In the genomic region with DNA sequence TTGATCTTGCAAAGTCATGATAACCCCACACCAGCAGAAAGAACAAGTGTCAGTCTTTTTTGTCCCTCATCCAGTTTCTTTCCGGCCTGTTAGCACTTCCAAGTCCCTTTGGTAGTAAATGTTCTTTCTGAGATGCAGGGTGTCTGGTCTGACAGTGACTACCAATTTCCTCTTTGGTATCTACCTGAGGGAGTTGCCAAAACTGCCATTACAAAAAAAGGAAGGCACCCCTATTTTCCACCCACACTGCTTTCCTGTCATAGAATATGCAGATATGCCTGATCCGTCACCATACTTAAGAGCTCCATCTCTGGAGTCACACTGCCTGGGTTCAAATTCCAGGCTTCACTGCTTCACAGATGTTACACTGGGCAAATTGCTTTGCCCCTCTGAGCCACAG, we compare ENCODE assay signal across 1 cellular context.
A peak's percentile ranks its signal among the peaks of the same experiment; 100 is the strongest.
TF ChIP-seq lines count a peak whose summit lies in the region.

No MANE protein-coding gene starts in this region.

TF ChIP-seq in HepG2, 621 proteins besides CTCF, POLR2A, EP300 and RAD21:
- TF ChIP-seq HNF4A (CRISPR knock-in tag; IDR thresholded peaks at IDR 0.05) (peak; percentile 22; the same call in 1 of the 2 replicates), POGZ (CRISPR knock-in tag; IDR thresholded peaks at IDR 0.05) (no peak)
TF ChIP-seq in HepG2: peak in this region for 1.
